In genomic region chr4:76035799-76036389, GRCh38 we compare ENCODE assay signal across 23 cellular contexts. TPM values are rescaled to one million over a fixed set of nuclear protein-coding genes. Genes with fewer than 3 reads are reported as not detected.
DNase-seq lines count a peak whose midpoint lies in the region; ATAC-seq, FAIRE-seq and TF ChIP-seq lines count a peak whose summit lies in the region.
"Had no signal": no experiment of that assay in that cellular context is flagged by ENCODE, and none has a peak within 500 bp of the region (broad histone marks: within the 10 kb centered on the region; RNA-seq: fewer than 3 reads in every experiment).

Gene CXCL11 (minus strand): TSS chr4:76036070. CDS start chr4:76035987, 83 bp downstream.

- ATAC-seq in HG03196 (IDR thresholded peaks at IDR 0.05; ENCODE audit: unreplicated experiment) = no peak
- ATAC-seq: activated T-helper 17 cell treated with anti-CD3 and anti-CD28 coated beads, Interleukin-2, amount 50 U/mL, for 72 hours; naive thymus-derived CD8-positive, alpha-beta T cell; stimulated activated naive CD8-positive, alpha-beta T cell treated with anti-CD3 and anti-CD28 coated beads, Interleukin-15, Interleukin-2, amounts not matched to agents 100 U/mL and 50 U/mL, for 24 hours had no signal

- no peak within 1 kb of the TSS; the same call in 1 of the 2 replicates for H3K9ac ChIP-seq in Karpas-422 (ENCODE audit: low read length)
- H3K9ac ChIP-seq: parathyroid adenoma had no signal

- no peaks in the 10 kb centered on the region for H3K9me3 ChIP-seq in Karpas-422 (ENCODE audit: low read length)
- H3K9me3 ChIP-seq: colonic mucosa, SJCRH30, tibial nerve had no signal

- H3K27ac ChIP-seq in Karpas-422 (ENCODE audit: low read length) = peak within 1 kb of the TSS; percentile 60; the same call in 1 of the 2 replicates
- H3K27ac ChIP-seq: colonic mucosa, parathyroid adenoma, SJCRH30, tibial nerve had no signal

- no peaks in the 10 kb centered on the region for H4K20me1 ChIP-seq in Karpas-422 (ENCODE audit: insufficient read depth, low read depth, low read length)

- H3K36me3 ChIP-seq in Karpas-422 (ENCODE audit: insufficient read depth, low read length) (no peaks in the 10 kb centered on the region), bronchial epithelial cell (ENCODE audit: control insufficient read depth, insufficient read depth, low read length) (no peaks in the 10 kb centered on the region)
- H3K36me3 ChIP-seq: colonic mucosa, SJCRH30, tibial nerve had no signal

- no peak within 1 kb of the TSS; the same call in 1 of the 2 replicates for H2AFZ ChIP-seq in Karpas-422 (ENCODE audit: low read length)
- H2AFZ ChIP-seq: parathyroid adenoma had no signal

- 0 out of 2 replicates have a peak within 1 kb of the TSS, but pooled peaks have one; percentile 24 for H3K4me3 ChIP-seq in Karpas-422 (ENCODE audit: low read length)
- no peak within 1 kb of the TSS for H3K4me3 ChIP-seq in bronchial epithelial cell (ENCODE audit: low read depth, low read length)
- H3K4me3 ChIP-seq: colonic mucosa, SJCRH30, tibial nerve had no signal

- no peak for TF ChIP-seq CTCF in bronchial epithelial cell (IDR thresholded peaks at IDR 0.05; ENCODE audit: insufficient read depth, low read length, severe bottlenecking)

- H3K4me2 ChIP-seq in Karpas-422 (ENCODE audit: low read depth, low read length, poor library complexity, severe bottlenecking) = peak within 1 kb of the TSS; percentile 49

- H3K79me2 ChIP-seq in Karpas-422 (ENCODE audit: low read length) = no peaks in the 10 kb centered on the region
- H3K79me2 ChIP-seq: parathyroid adenoma had no signal

- no peak for FAIRE-seq in bronchial epithelial cell (lab: Jason Lieb, UNC)

- H3K9me2 ChIP-seq in Karpas-422 (replicated peaks; ENCODE audit: insufficient read depth, low read length) = no peaks in the 10 kb centered on the region

- H3K27me3 ChIP-seq in Karpas-422 (ENCODE audit: low read length) = no peaks in the 10 kb centered on the region
- no peaks in the 10 kb centered on the region for H3K27me3 ChIP-seq in bronchial epithelial cell (ENCODE audit: control insufficient read depth, insufficient read depth, low read length)
- H3K27me3 ChIP-seq: colonic mucosa, tibial nerve had no signal

- DNase-seq in ELR (ENCODE audit: low read depth) (peak; percentile 27), Karpas-422 (no peak), bronchial epithelial cell (ENCODE audit: low read depth) (peak; percentile 62), lung microvascular endothelial cell (ENCODE audit: low read depth in 2 of 2) (peak; percentile 43 to 73), AG08396 (ENCODE audit: low spot score) (no peak), HuH-7.5 (ENCODE audit: low spot score) (no peak)
- DNase-seq: activated CD4-positive, alpha-beta T cell treated with anti-CD3 and anti-CD28 coated beads, Interleukin-2, amount 50 U/mL, for 1 hour; activated naive CD8-positive, alpha-beta T cell treated with anti-CD3 and anti-CD28 coated beads, Interleukin-2, amount 10 ng/mL, durations not matched to agents 7 days and 5 days; colonic mucosa; DMS79 treated with DMSO at 0.1 percent for 48 hours; foreskin melanocyte; HCEC 1CT; naive thymus-derived CD8-positive, alpha-beta T cell; NCI-H1436; NCI-H526 treated with DMSO at 0.1 percent for 48 hours; SJCRH30; stimulated activated CD4-positive, alpha-beta T cell treated with anti-CD3 and anti-CD28 coated beads, Interleukin-2, amount 100 ng/mL, for 24 hours; stimulated activated naive CD8-positive, alpha-beta T cell treated with anti-CD3 and anti-CD28 coated beads, Interleukin-15, Interleukin-2, amounts not matched to agents 100 U/mL and 50 U/mL, for 24 hours had no signal

- peaks cover 19% of the 10 kb centered on the region for H3K4me1 ChIP-seq in Karpas-422 (ENCODE audit: low read length)
- H3K4me1 ChIP-seq: colonic mucosa, parathyroid adenoma, SJCRH30 had no signal

RNA-seq across cellular contexts. Expression of gene CXCL11, which starts in this region (rescaled TPM):
- not detected in 2 replicates for total RNA-seq in Karpas-422 (2014; rRNA removed; shearing (Covaris generic); ENCODE audit: low replicate concordance)
- total RNA-seq in bronchial epithelial cell (not detected in 2 replicates), lung microvascular endothelial cell (0.20 and 0.44 TPM in 2 replicates)
- total RNA-seq: activated naive CD8-positive, alpha-beta T cell treated with anti-CD3 and anti-CD28 coated beads, Interleukin-2, amount 10 ng/mL, durations not matched to agents 7 days and 5 days; activated T-helper 17 cell treated with anti-CD3 and anti-CD28 coated beads, Interleukin-2, amount 50 U/mL, for 72 hours; colonic mucosa; mesenteric fat pad; naive thymus-derived CD8-positive, alpha-beta T cell; SJCRH30; tibial nerve had no signal

Comparison
In these comparisons a context has a peak if more than half of its experiments do, and no peak if none do; other contexts are left out.
1. Peak in DNase-seq in bronchial epithelial cell; RNA of the gene not detected or under 1 TPM.
2. Peak in DNase-seq in lung microvascular endothelial cell; RNA of the gene not detected or under 1 TPM.